Comparison of ENCODE assay signal across 15 cellular contexts in genomic region chr3:41247590-41247989, GRCh38.
"Had no signal": no experiment of that assay in that cellular context is flagged by ENCODE, and none has a peak within 500 bp of the region (broad histone marks: within the 10 kb centered on the region; RNA-seq: fewer than 3 reads in every experiment).

No MANE protein-coding gene starts in this region.

- H3K4me2 ChIP-seq: hepatocyte had no signal

- H3K36me3 ChIP-seq: ovary, transverse colon had no signal

- H3K79me2 ChIP-seq: hepatocyte had no signal

- H3K27me3 Mint-ChIP-seq: activated naive CD8-positive, alpha-beta T cell treated with anti-CD3 and anti-CD28 coated beads, Interleukin-2, amount 10 ng/mL, durations not matched to agents 7 days and 5 days had no signal

- DNase-seq: activated CD4-positive, alpha-beta T cell treated with anti-CD3 and anti-CD28 coated beads, Interleukin-2, amount 50 U/mL, for 4 hours; activated naive CD4-positive, alpha-beta T cell; activated naive CD8-positive, alpha-beta T cell treated with anti-CD3 and anti-CD28 coated beads, Interleukin-2, amount 10 ng/mL, durations not matched to agents 7 days and 5 days; activated T-cell treated with anti-CD3 and anti-CD28 coated beads for 4 hours; mesendoderm; ovary; stimulated activated CD4-positive, alpha-beta T cell treated with anti-CD3 and anti-CD28 coated beads, Interleukin-4, amount 100 ng/mL, for 4 hours; stimulated activated CD8-positive, alpha-beta memory T cell treated with anti-CD3 and anti-CD28 coated beads, Interleukin-4, amount 100 ng/mL, for 48 hours; stimulated activated naive CD4-positive, alpha-beta T cell treated with Interleukin-2 at 50 U/mL for 16 hours; T-helper 1 cell; T1000; transverse colon had no signal

- H3K9me3 Mint-ChIP-seq: activated naive CD8-positive, alpha-beta T cell treated with anti-CD3 and anti-CD28 coated beads, Interleukin-2, amount 10 ng/mL, durations not matched to agents 7 days and 5 days had no signal

- H3K9me3 ChIP-seq: ovary, transverse colon had no signal

- H3K4me3 Mint-ChIP-seq: activated naive CD8-positive, alpha-beta T cell treated with anti-CD3 and anti-CD28 coated beads, Interleukin-2, amount 10 ng/mL, durations not matched to agents 7 days and 5 days had no signal

- H3K36me3 Mint-ChIP-seq: activated naive CD8-positive, alpha-beta T cell treated with anti-CD3 and anti-CD28 coated beads, Interleukin-2, amount 10 ng/mL, durations not matched to agents 7 days and 5 days had no signal

- H3K4me3 ChIP-seq: hepatocyte, ovary, skin epidermis, transverse colon had no signal

- H3K27ac ChIP-seq: hepatocyte, ovary, transverse colon had no signal

- ATAC-seq: activated CD4-positive, CD25-positive, alpha-beta regulatory T cell treated with anti-CD3 and anti-CD28 coated beads, Interleukin-2, amount 50 U/mL, for 24 hours had no signal

- H3K4me1 Mint-ChIP-seq: activated naive CD8-positive, alpha-beta T cell treated with anti-CD3 and anti-CD28 coated beads, Interleukin-2, amount 10 ng/mL, durations not matched to agents 7 days and 5 days had no signal

- H3K27me3 ChIP-seq: hepatocyte, ovary, transverse colon had no signal

- H3K4me1 ChIP-seq: transverse colon had no signal

- H3K27ac Mint-ChIP-seq: activated naive CD8-positive, alpha-beta T cell treated with anti-CD3 and anti-CD28 coated beads, Interleukin-2, amount 10 ng/mL, durations not matched to agents 7 days and 5 days had no signal

- H2AFZ ChIP-seq: hepatocyte had no signal
